Comparison of ENCODE assay signal across 8 cellular contexts in the genomic region with DNA sequence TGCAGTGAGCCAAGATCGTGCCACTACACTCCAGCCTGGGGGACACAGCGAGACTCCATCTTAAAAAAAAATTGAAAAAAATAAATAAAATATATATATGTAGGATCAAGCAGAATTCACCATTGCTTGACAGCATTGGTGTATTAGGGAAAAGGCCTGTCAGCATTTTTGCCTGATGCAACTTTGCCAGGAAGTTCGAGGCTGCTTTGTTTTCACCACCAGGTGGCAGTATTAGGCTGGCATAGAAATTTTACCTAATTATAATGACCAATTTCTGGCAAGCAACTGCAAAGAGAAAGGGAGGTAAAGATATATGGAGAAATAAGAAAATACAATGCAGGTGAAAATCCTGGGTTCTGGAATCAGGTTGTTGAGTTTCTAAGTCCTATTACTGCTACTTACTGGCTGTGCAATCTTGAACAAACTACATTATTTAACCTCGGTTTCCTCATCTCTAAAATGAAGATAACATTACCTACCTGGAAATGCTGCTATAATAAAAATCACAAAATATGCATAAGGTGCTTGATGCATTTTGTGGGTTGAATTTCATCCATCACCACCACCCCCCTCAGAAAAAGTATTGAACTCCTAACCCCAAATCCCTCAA. TPM values are rescaled to one million over a fixed set of nuclear protein-coding genes. Genes with fewer than 3 reads are reported as not detected.
DNase-seq lines count a peak whose midpoint lies in the region; ATAC-seq and TF ChIP-seq lines count a peak whose summit lies in the region.

No MANE protein-coding gene starts in this region.

- H3K36me3 ChIP-seq in BE2C = no peaks in the 10 kb centered on the region
- peaks cover 0 to 23% of the 10 kb centered on the region in 2 experiments; a peak in 1 of 3 replicates for H3K36me3 ChIP-seq in HEK293 (ENCODE audit: control insufficient read depth in 2 of 2, insufficient read depth in 1 of 2, low read length in 2 of 2)
- no peaks in the 10 kb centered on the region for H3K36me3 ChIP-seq in lung (ENCODE audit: control insufficient read depth in 2 of 2, insufficient read depth in 2 of 2, low read length in 2 of 2)

- no peaks in the 10 kb centered on the region for H3K9me3 ChIP-seq in BE2C
- H3K9me3 ChIP-seq in HEK293 (ENCODE audit: control insufficient read depth, insufficient read depth, low read depth, low read length) = no peaks in the 10 kb centered on the region
- no peaks in the 10 kb centered on the region for H3K9me3 ChIP-seq in lung (ENCODE audit: control insufficient read depth in 2 of 2, insufficient read depth in 1 of 2, low read length in 1 of 2)

- DNase-seq in BE2C (peak; percentile 69), NCI-H82 (lab: John Stamatoyannopoulos, UW) (peak; percentile 67), ecto neural progenitor cell (ENCODE audit: low spot score) (peak; percentile 54), lung (ENCODE audit: low spot score) (peak; percentile 75)
- DNase-seq in activated CD4-positive, alpha-beta T cell treated with anti-CD3 and anti-CD28 coated beads, Interleukin-2, amount 50 U/mL, for 48 hours = peak; percentile 61 to 73
- DNase-seq in stimulated activated naive CD4-positive, alpha-beta T cell (lab: John Stamatoyannopoulos, UW) = peak; percentile 20 to 72 (median 43)

- peaks cover 8% of the 10 kb centered on the region for H3K4me1 ChIP-seq in BE2C
- H3K4me1 ChIP-seq in HEK293 (ENCODE audit: control insufficient read depth, insufficient read depth, low read length) = no peaks in the 10 kb centered on the region
- peaks cover 0 to 2% of the 10 kb centered on the region in 2 donors for H3K4me1 ChIP-seq in lung (ENCODE audit: control insufficient read depth in 2 of 2, insufficient read depth in 2 of 2, low read length in 2 of 2)

- CTCF ChIA-PET in HEK293 (lab: Yijun Ruan, JAX) = interaction anchor here (0.7 to 2.0 kb wide), 7 partner anchors 21 to 279 kb away, joined by 3 to 8 read pairs (median 4); no protein-coding TSS in a partner anchor

- H3K4me3 ChIP-seq in BE2C (ENCODE audit: low read depth, low read length) = no peak overlapping the region
- H3K4me3 ChIP-seq in HEK293 (ENCODE audit: low read depth, low read length) = no peak overlapping the region
- no peak overlapping the region for H3K4me3 ChIP-seq in lung

- ATAC-seq in lung (ENCODE audit: insufficient read depth, low FRiP score) (no peak), HG02759 (IDR thresholded peaks at IDR 0.05; ENCODE audit: unreplicated experiment) (no peak)

- POLR2A ChIA-PET in HEK293 (lab: Yijun Ruan, JAX) = no interaction called here

- no peaks in the 10 kb centered on the region for H3K27me3 ChIP-seq in BE2C
- H3K27me3 ChIP-seq in lung (ENCODE audit: control insufficient read depth, insufficient read depth) = no peaks in the 10 kb centered on the region

- TF ChIP-seq CTCF in BE2C (IDR thresholded peaks at IDR 0.05; ENCODE audit: low read depth, low read length) (peak; percentile 92), HEK293 (tag by site-specific recombination; IDR thresholded peaks at IDR 0.05) (no peak; the same call in 1 of the 2 replicates), lung (IDR thresholded peaks at IDR 0.05; ENCODE audit: control extremely low read depth, extremely low read depth) (peak; percentile 88)

- H3K27ac ChIP-seq in HEK293 (ENCODE audit: extremely low read depth, low read depth, low read length) = no peak overlapping the region
- H3K27ac ChIP-seq in lung (ENCODE audit: low read depth in 1 of 2, low read length in 1 of 2) = no peak overlapping the region

- 70 to 71% methylated on average over 4 of the region's 4 CpGs for WGBS in lung, 2 donors

TF ChIP-seq in HEK293, 187 proteins besides CTCF, POLR2A, EP300 and RAD21:
- no peak for TF ChIP-seq SCRT1 (tag by site-specific recombination; IDR thresholded peaks at IDR 0.05; ENCODE audit: borderline replicate concordance)
- 0 out of 2 replicates have a peak, but pooled peaks have one; percentile 38 for TF ChIP-seq ZNF366 (tag by site-specific recombination; conservative IDR thresholded peaks at IDR 0.05)
- no peak for TF ChIP-seq ZNF664 (tag by site-specific recombination; IDR thresholded peaks at IDR 0.05)
- peak; percentile 81 for TF ChIP-seq ZNF654 (tag by site-specific recombination; IDR thresholded peaks at IDR 0.05; ENCODE audit: low read depth)
- peak; percentile 62; the same call in 1 of the 2 replicates for TF ChIP-seq ZNF660 (tag by site-specific recombination; IDR thresholded peaks at IDR 0.05)
- TF ChIP-seq ZNF184 (tag by site-specific recombination; IDR thresholded peaks at IDR 0.05) = 0 out of 2 replicates have a peak, but pooled peaks have one; percentile 20
- 0 out of 2 replicates have a peak, but pooled peaks have one; percentile 39 for TF ChIP-seq ZNF335 (tag by site-specific recombination; conservative IDR thresholded peaks at IDR 0.05)
- TF ChIP-seq, protein P1, sequence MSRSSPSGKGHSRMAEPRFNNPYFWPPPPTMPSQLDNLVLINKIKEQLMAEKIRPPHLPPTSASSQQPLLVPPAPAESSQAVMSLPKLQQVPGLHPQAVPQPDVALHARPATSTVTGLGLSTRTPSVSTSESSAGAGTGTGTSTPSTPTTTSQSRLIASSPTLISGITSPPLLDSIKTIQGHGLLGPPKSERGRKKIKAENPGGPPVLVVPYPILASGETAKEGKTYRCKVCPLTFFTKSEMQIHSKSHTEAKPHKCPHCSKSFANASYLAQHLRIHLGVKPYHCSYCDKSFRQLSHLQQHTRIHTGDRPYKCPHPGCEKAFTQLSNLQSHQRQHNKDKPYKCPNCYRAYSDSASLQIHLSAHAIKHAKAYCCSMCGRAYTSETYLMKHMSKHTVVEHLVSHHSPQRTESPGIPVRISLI (tag by site-specific recombination; IDR thresholded peaks at IDR 0.05) = no peak

RNA-seq across cellular contexts. Expression of a gene that starts 24.7 kb away (rescaled TPM):
- 0.65 TPM for polyA plus RNA-seq in BE2C (2012; ENCODE audit: insufficient read depth, insufficient read length, low read depth)
- total RNA-seq in lung = 10 to 100 TPM; 13.1 to 13.4 TPM
- 1 to 10 TPM; 6.5 to 9.5 TPM for polyA plus RNA-seq in lung

RNA-seq across cellular contexts. Expression of a gene that starts 37.0 kb away (rescaled TPM):
- 9.6 TPM for polyA plus RNA-seq in BE2C (2012; ENCODE audit: insufficient read depth, insufficient read length, low read depth)
- total RNA-seq in lung = 10 to 100 TPM; 26.8 to 31.8 TPM
- polyA plus RNA-seq in lung = 1 to 10 TPM; 7.2 to 7.8 TPM

RNA-seq across cellular contexts. Expression of a gene that starts 50.6 kb away (rescaled TPM):
- not detected for polyA plus RNA-seq in BE2C (2012; ENCODE audit: insufficient read depth, insufficient read length, low read depth)
- 10 to 100 TPM; 25.4 to 32.6 TPM for total RNA-seq in lung
- polyA plus RNA-seq in lung = 10 to 100 TPM; 23.6 to 42.9 TPM

RNA-seq across cellular contexts. Expression of a gene that starts 53.0 kb away (rescaled TPM):
- not detected for polyA plus RNA-seq in BE2C (2012; ENCODE audit: insufficient read depth, insufficient read length, low read depth)
- 1 to 10 TPM in 1 of 2 donors, under 1 TPM in 1; 0.74 to 1.5 TPM for total RNA-seq in lung
- under 1 TPM; 0.23 to 0.30 TPM for polyA plus RNA-seq in lung
